In genomic region chr16:68512183-68512582, GRCh38 we compare ENCODE assay signal across 21 cellular contexts. TPM values are rescaled to one million over a fixed set of nuclear protein-coding genes. Genes with fewer than 3 reads are reported as not detected.
A peak's percentile ranks its signal among the peaks of the same experiment; 100 is the strongest.
DNase-seq lines count a peak whose midpoint lies in the region; ATAC-seq, FAIRE-seq and TF ChIP-seq lines count a peak whose summit lies in the region.
"Had no signal": no experiment of that assay in that cellular context is flagged by ENCODE, and none has a peak within 500 bp of the region (broad histone marks: within the 10 kb centered on the region; RNA-seq: fewer than 3 reads in every experiment).

No MANE protein-coding gene starts in this region.

- POLR2A ChIA-PET in K562 (lab: Yijun Ruan, JAX): interaction anchor here (1.2 kb wide), 1 partner anchor 9 kb away, joined by 6 read pairs; no protein-coding TSS in a partner anchor

- TF ChIP-seq POLR2A in NB4 (IDR thresholded peaks at IDR 0.05; ENCODE audit: extremely low read depth, insufficient read length): no peak
- no peak for TF ChIP-seq POLR2A in K562 (conservative IDR thresholded peaks at IDR 0.05)

- no peak overlapping the region for H2AFZ ChIP-seq in K562 (ENCODE audit: low read depth, low read length)
- H2AFZ ChIP-seq: GM23338 had no signal

- no peak for ATAC-seq in K562
- ATAC-seq in HG03039 (IDR thresholded peaks at IDR 0.05; ENCODE audit: unreplicated experiment): no peak
- no peak for ATAC-seq in GM19328 (IDR thresholded peaks at IDR 0.05; ENCODE audit: unreplicated experiment)
- ATAC-seq: A549, GM23338, SK-N-SH treated with all-trans-retinoic acid at 6 μM for 48 hours had no signal

- H3K4me3 ChIP-seq in HL-60 (replicated peaks; ENCODE audit: insufficient read depth, low read length) (no peak overlapping the region), NB4 (ENCODE audit: low read depth, low read length) (no peak overlapping the region), K562 (no peak overlapping the region), tibial artery (no peak overlapping the region)
- H3K4me3 ChIP-seq: A549; BLaER1 treated with 17β-estradiol and CSF1 and Interleukin-3, amounts not matched to agents 10 nM and 100 nM; GM23338 had no signal

- H3K36me3 ChIP-seq in K562 (ENCODE audit: control insufficient read depth, insufficient read depth, low read length) (no peaks in the 10 kb centered on the region), tibial artery (no peaks in the 10 kb centered on the region)
- H3K36me3 ChIP-seq: BLaER1 treated with 17β-estradiol and CSF1 and Interleukin-3, amounts not matched to agents 10 nM and 100 nM had no signal

- no peaks in the 10 kb centered on the region for H3K27me3 ChIP-seq in HL-60 (ENCODE audit: insufficient read depth, poor library complexity, severe bottlenecking)
- peaks cover 4 to 44% of the 10 kb centered on the region in 2 experiments; a peak in 3 of 5 replicates for H3K27me3 ChIP-seq in K562 (ENCODE audit: control insufficient read depth in 2 of 2, insufficient read depth in 2 of 2, low read length in 2 of 2)
- H3K27me3 ChIP-seq in tibial artery: peaks cover 0 to 38% of the 10 kb centered on the region in 2 donors
- H3K27me3 ChIP-seq: BLaER1 treated with 17β-estradiol and CSF1 and Interleukin-3, amounts not matched to agents 10 nM and 100 nM had no signal

- no TSS peak for BruUV-seq in K562 (replicated peaks; lab: Mats Ljungman, UMichigan)

- H4K20me1 ChIP-seq in K562 (replicated peaks; ENCODE audit: control insufficient read depth, insufficient read depth, low read length): no peaks in the 10 kb centered on the region
- H4K20me1 ChIP-seq: BLaER1 treated with 17β-estradiol and CSF1 and Interleukin-3, amounts not matched to agents 10 nM and 100 nM had no signal

- no peak for TF ChIP-seq RAD21 in K562 (CRISPR knock-in tag; conservative IDR thresholded peaks at IDR 0.05 in 1 of 2, IDR thresholded peaks at IDR 0.05 in 1 of 2)

- H3K4me2 ChIP-seq in K562 (ENCODE audit: insufficient read depth, low read length): no peak overlapping the region
- H3K4me2 ChIP-seq: A549, GM23338, KMS-11 had no signal

- H3K4me1 ChIP-seq in K562 (replicated peaks in 1 of 2; ENCODE audit: control insufficient read depth in 2 of 2, insufficient read depth in 2 of 2, low read length in 2 of 2) (peaks cover 0 to 6% of the 10 kb centered on the region in 2 experiments; a peak in 2 of 5 replicates), tibial artery (peaks cover 0 to 6% (median 3%) of the 10 kb centered on the region in 4 donors)
- H3K4me1 ChIP-seq: A549 had no signal

- FAIRE-seq in K562 (lab: Jason Lieb, UNC): no peak
- FAIRE-seq: A549, RCC 7860 had no signal

- 2% methylated on average over 8 of the region's 8 CpGs for WGBS in K562 (ENCODE audit: insufficient coverage, low coverage, missing lambda C conversion rate)

- no peak for TF ChIP-seq CTCF in HL-60 (IDR thresholded peaks at IDR 0.05; ENCODE audit: insufficient read depth, low read length)
- TF ChIP-seq CTCF in NB4 (IDR thresholded peaks at IDR 0.05; ENCODE audit: low read depth, low read length): no peak
- no peak for TF ChIP-seq CTCF in K562 (IDR thresholded peaks at IDR 0.05 in 2 of 3, conservative IDR thresholded peaks at IDR 0.05 in 1 of 3; ENCODE audit: insufficient read depth in 2 of 3, low read depth in 1 of 3, low read length in 3 of 3)
- TF ChIP-seq CTCF in tibial artery (IDR thresholded peaks at IDR 0.05): no peak

- intact Hi-C loops in K562 (cut with micrococcal nuclease): no loop called here
- intact Hi-C loops in posterior vena cava (cut with DNase I): no loop called here
- intact Hi-C loops in tibial artery (cut with DNase I; ENCODE audit: low total_unique reads): no loop called here

- CTCF ChIA-PET in K562 (lab: Yijun Ruan, JAX; ENCODE audit: low intra/inter-chr PET ratio): interaction anchor here (0.6 kb wide), 1 partner anchor 472 kb away, joined by 3 read pairs; no protein-coding TSS in a partner anchor

- H3K9me1 ChIP-seq in K562 (ENCODE audit: control insufficient read depth, insufficient read depth, low read length): no peaks in the 10 kb centered on the region

- H3K79me2 ChIP-seq in K562 (ENCODE audit: control insufficient read depth, insufficient read depth, low read length): no peaks in the 10 kb centered on the region

- no peak overlapping the region for H3K9ac ChIP-seq in K562 (ENCODE audit: insufficient read depth in 1 of 2, low read depth in 2 of 2, low read length in 2 of 2)
- H3K9ac ChIP-seq: BLaER1 treated with 17β-estradiol and CSF1 and Interleukin-3, amounts not matched to agents 10 nM and 100 nM; KMS-11 had no signal

- in situ Hi-C loops in K562 (cut with MboI): no loop called here

- no peak overlapping the region for H3K27ac ChIP-seq in HL-60 (replicated peaks)
- no peak overlapping the region for H3K27ac ChIP-seq in K562 (ENCODE audit: extremely low read depth, low read depth, low read length)
- H3K27ac ChIP-seq in tibial artery: no peak overlapping the region
- H3K27ac ChIP-seq: A549, KMS-11 had no signal

- no peak for TF ChIP-seq EP300 in K562 (IDR thresholded peaks at IDR 0.05; ENCODE audit: low read length)

- DNase-seq in HL-60 (ENCODE audit: low read depth in 1 of 2, low spot score in 1 of 2) (peak; percentile 38 to 65), NB4 (ENCODE audit: low read depth) (peak; percentile 58), K562 (ENCODE audit: extremely low read depth in 1 of 4, low spot score in 3 of 4) (no peak), posterior vena cava (ENCODE audit: low spot score) (peak; percentile 56), superior temporal gyrus (ENCODE audit: extremely low spot score) (no peak), tibial artery (no peak)
- DNase-seq: CD8-positive, alpha-beta memory T cell; NCI-H1105; NCI-H1694; NCI-H2081 treated with DMSO at 0.1 percent for 48 hours; NCI-H446 treated with DMSO at 0.1 percent for 48 hours; SHP77; T-helper 1 cell had no signal

- H3K9me3 ChIP-seq in K562 (replicated peaks; ENCODE audit: control insufficient read depth, insufficient read depth, low read depth, low read length) (no peaks in the 10 kb centered on the region), tibial artery (no peaks in the 10 kb centered on the region)
- H3K9me3 ChIP-seq: A549 had no signal

TF ChIP-seq in K562, 482 proteins besides CTCF, POLR2A, EP300 and RAD21 (continues in another document):
- TF ChIP-seq SRF (CRISPR knock-in tag; IDR thresholded peaks at IDR 0.05): no peak
- TF ChIP-seq THRB (CRISPR knock-in tag; conservative IDR thresholded peaks at IDR 0.05): no peak
- peak; percentile 79 for TF ChIP-seq TFE3 (CRISPR knock-in tag; IDR thresholded peaks at IDR 0.05)
- TF ChIP-seq ZNF24 (IDR thresholded peaks at IDR 0.05): no peak
- no peak for TF ChIP-seq RBM22 (IDR thresholded peaks at IDR 0.05; ENCODE audit: low read depth, low read length, poor library complexity, severe bottlenecking)
- no peak for TF ChIP-seq GATAD2A (IDR thresholded peaks at IDR 0.05)
- TF ChIP-seq E2F3 (CRISPR knock-in tag; IDR thresholded peaks at IDR 0.05): no peak

RNA-seq across cellular contexts. Expression of gene ZFP90, which starts 26.9 kb away (rescaled TPM):
- total RNA-seq in K562 (2011; cell fraction: chromatin; rRNA removed; ENCODE audit: low replicate concordance): 0.79 and 3.6 TPM in 2 replicates
- total RNA-seq in K562 (2011; cell fraction: nucleolus; rRNA removed): 0.83 and 1.8 TPM in 2 replicates
- total RNA-seq in K562 (2011; cell fraction: nucleoplasm; rRNA removed): 1.9 and 25.6 TPM in 2 replicates
- 2.0 and 2.7 TPM in 2 replicates for total RNA-seq in K562 (2014; rRNA removed)
- total RNA-seq in K562 (2014; rRNA removed; fragmentation: Illumina TruSeq; extraction: Trizol): 2.4 and 3.0 TPM in 2 replicates
- 1.8 and 2.6 TPM in 2 replicates for total RNA-seq in K562 (2015; rRNA removed; fragmentation: Illumina TruSeq; extraction: Trizol)
- total RNA-seq in K562 (2021): 2.4 and 2.9 TPM in 2 replicates
- polyA plus RNA-seq in K562 (2011; rRNA removed): 1.2 and 1.7 TPM in 2 replicates
- 0.80 and 1.4 TPM in 2 replicates for polyA plus RNA-seq in K562 (2011; cell fraction: cytosol; rRNA removed)
- 0.73 and 1.4 TPM in 2 replicates for polyA plus RNA-seq in K562 (2011; cell fraction: nucleus; rRNA removed)
- polyA plus RNA-seq in K562 (2012): 2.2 and 7.6 TPM in 2 replicates
- polyA plus RNA-seq in K562 (2014; fragmentation: Illumina TruSeq; extraction: Trizol): 2.4 and 2.7 TPM in 2 replicates
- polyA plus RNA-seq in K562 (2014; fragmentation: Nextera tagmentation; extraction: Ambion mirVana): under 1 TPM; 0.66 to 0.78 TPM
- polyA plus RNA-seq in K562 (2014; rRNA removed): 2.3 and 5.7 TPM in 2 replicates
- polyA minus RNA-seq in K562 (2011; rRNA and poly(A)+ RNA removed): 2.0 and 2.2 TPM in 2 replicates
- 0.27 and 1.6 TPM in 2 replicates for polyA minus RNA-seq in K562 (2011; cell fraction: cytosol; rRNA and poly(A)+ RNA removed)
- 0.89 and 1.1 TPM in 2 replicates for polyA minus RNA-seq in K562 (2011; cell fraction: nucleus; rRNA and poly(A)+ RNA removed)
- 10 to 100 TPM; 17.9 to 18.1 TPM for total RNA-seq in posterior vena cava

Comparison
In these comparisons a context has a peak if more than half of its experiments do, and no peak if none do; other contexts are left out.
1. DNase-seq: peak in HL-60 (2 of 2), NB4 (single experiment) and posterior vena cava (single experiment); none in K562 (0 of 4), superior temporal gyrus (single experiment) and tibial artery (0 of 2).